In the genomic region with DNA sequence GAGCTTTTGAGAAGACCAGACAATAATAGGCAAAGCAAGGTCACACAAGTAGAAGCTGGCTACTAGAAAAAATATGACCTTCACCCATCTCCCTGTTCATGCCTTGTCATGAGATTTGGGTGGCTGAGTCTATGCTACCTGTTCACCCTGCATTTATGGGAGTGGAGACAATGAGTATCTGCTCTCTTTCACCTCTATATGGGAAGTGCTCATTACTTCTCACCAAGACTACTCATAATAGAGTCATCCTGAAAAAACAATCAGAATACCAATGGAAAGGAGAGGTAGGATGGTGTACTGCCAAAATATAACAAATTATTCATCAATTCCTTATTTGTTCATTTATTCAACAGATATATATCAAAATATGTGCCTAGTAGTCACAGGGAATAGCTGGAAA, we compare ENCODE assay signal across 18 cellular contexts.
DNase-seq lines count a peak whose midpoint lies in the region; ATAC-seq, FAIRE-seq and TF ChIP-seq lines count a peak whose summit lies in the region.
"Had no signal": no experiment of that assay in that cellular context is flagged by ENCODE, and none has a peak within 500 bp of the region (broad histone marks: within the 10 kb centered on the region; RNA-seq: fewer than 3 reads in every experiment).

No MANE protein-coding gene starts in this region.

- TF ChIP-seq CTCF in RWPE2 (IDR thresholded peaks at IDR 0.05; ENCODE audit: poor library complexity, severe bottlenecking) (no peak), fibroblast of mammary gland (conservative IDR thresholded peaks at IDR 0.05; ENCODE audit: control insufficient read depth, insufficient read depth, low read depth, low read length) (no peak)

- FAIRE-seq in H54 (lab: Jason Lieb, UNC): no peak
- FAIRE-seq: GM12878, GM19239, HTR-8/SVneo had no signal

- peak overlapping the region; percentile 10; the same call in 1 of the 2 replicates for H2AFZ ChIP-seq in GM23248
- H2AFZ ChIP-seq: GM23338 had no signal

- no peaks in the 10 kb centered on the region for H4K20me1 ChIP-seq in GM23248 (ENCODE audit: insufficient read depth)
- H4K20me1 ChIP-seq: BLaER1 treated with 17β-estradiol and CSF1 and Interleukin-3, amounts not matched to agents 10 nM and 100 nM had no signal

- H3K4me3 ChIP-seq in GM23248 (no peak overlapping the region), RWPE2 (ENCODE audit: severe bottlenecking) (no peak overlapping the region), fibroblast of mammary gland (ENCODE audit: control insufficient read depth, low read depth, low read length) (no peak overlapping the region)
- H3K4me3 ChIP-seq: BLaER1 treated with 17β-estradiol and CSF1 and Interleukin-3, amounts not matched to agents 10 nM and 100 nM; GM12878; GM23338 had no signal

- no peaks in the 10 kb centered on the region for H3F3A ChIP-seq in GM23248 (ENCODE audit: insufficient read depth)

- TF ChIP-seq POLR2A in H54 (IDR thresholded peaks at IDR 0.05; ENCODE audit: low read depth, low read length): no peak

- H3K27ac ChIP-seq in GM23248 (no peak overlapping the region), RWPE2 (ENCODE audit: poor library complexity, severe bottlenecking) (no peak overlapping the region)
- H3K27ac ChIP-seq: BLaER1 treated with 17β-estradiol and CSF1 and Interleukin-3, amounts not matched to agents 10 nM and 100 nM had no signal

- H3K4me1 ChIP-seq in GM23248 (ENCODE audit: insufficient read depth) (no peaks in the 10 kb centered on the region), RWPE2 (ENCODE audit: insufficient read depth, poor library complexity, severe bottlenecking) (peaks cover 21% of the 10 kb centered on the region)
- H3K4me1 ChIP-seq: BLaER1 treated with 17β-estradiol and CSF1 and Interleukin-3, amounts not matched to agents 10 nM and 100 nM had no signal

- H3K27me3 ChIP-seq in GM23248 (replicated peaks; ENCODE audit: insufficient read depth): no peaks in the 10 kb centered on the region
- H3K27me3 ChIP-seq in RWPE2 (ENCODE audit: insufficient read depth, poor library complexity, severe bottlenecking): no peaks in the 10 kb centered on the region
- H3K27me3 ChIP-seq: BLaER1 treated with 17β-estradiol and CSF1 and Interleukin-3, amounts not matched to agents 10 nM and 100 nM had no signal

- no peak overlapping the region for H3K9ac ChIP-seq in GM23248
- H3K9ac ChIP-seq: BLaER1 treated with 17β-estradiol and CSF1 and Interleukin-3, amounts not matched to agents 10 nM and 100 nM had no signal

- no peak overlapping the region for H3K4me2 ChIP-seq in GM23248 (ENCODE audit: unreplicated experiment)
- H3K4me2 ChIP-seq: BLaER1 treated with 17β-estradiol and CSF1 and Interleukin-3, amounts not matched to agents 10 nM and 100 nM; GM23338 had no signal

- DNase-seq in GM23248 (no peak), M059J (ENCODE audit: low read depth) (peak; percentile 9), RWPE2 (ENCODE audit: low spot score) (no peak), fibroblast of mammary gland (ENCODE audit: low read depth) (peak; percentile 21), H54 (ENCODE audit: insufficient read length, low spot score) (no peak), cerebellar cortex (ENCODE audit: low spot score) (no peak)
- DNase-seq: Calu3; CD8-positive, alpha-beta T cell; DMS79 treated with DMSO at 0.1 percent for 48 hours; H7; KBM-7 had no signal

- H3K9me2 ChIP-seq in GM23248 (ENCODE audit: insufficient read depth): no peaks in the 10 kb centered on the region

- in situ Hi-C loops in GM23248 (cut with MboI): no loop called here

- H3K79me2 ChIP-seq in GM23248 (ENCODE audit: insufficient read depth): no peaks in the 10 kb centered on the region

- ATAC-seq in RWPE2 (ENCODE audit: low read depth) (peak; percentile 67), HG02885 (IDR thresholded peaks at IDR 0.05; ENCODE audit: poor library complexity, unreplicated experiment) (no peak), GM19023 (IDR thresholded peaks at IDR 0.05; ENCODE audit: unreplicated experiment) (no peak)
- ATAC-seq: CD8-positive, alpha-beta T cell; GM12878; GM23338 had no signal

- H3K36me3 ChIP-seq in GM23248 (ENCODE audit: low read depth) (no peaks in the 10 kb centered on the region), RWPE2 (ENCODE audit: low read depth) (no peaks in the 10 kb centered on the region)
- H3K36me3 ChIP-seq: BLaER1 treated with 17β-estradiol and CSF1 and Interleukin-3, amounts not matched to agents 10 nM and 100 nM had no signal

- H3K9me3 ChIP-seq in GM23248 (ENCODE audit: low read depth) (no peaks in the 10 kb centered on the region), RWPE2 (ENCODE audit: severe bottlenecking) (no peaks in the 10 kb centered on the region)
- H3K9me3 ChIP-seq: BLaER1 treated with 17β-estradiol and CSF1 and Interleukin-3, amounts not matched to agents 10 nM and 100 nM had no signal

Comparison
In these comparisons a context has a peak if more than half of its experiments do, and no peak if none do; other contexts are left out.
1. DNase-seq: peak in M059J (single experiment) and fibroblast of mammary gland (single experiment); none in GM23248 (single experiment), RWPE2 (single experiment), H54 (single experiment) and cerebellar cortex (single experiment).